Comparison of ENCODE assay signal across 13 cellular contexts in genomic region chr11:116136987-116137674, GRCh38.
DNase-seq lines count a peak whose midpoint lies in the region; ATAC-seq and TF ChIP-seq lines count a peak whose summit lies in the region.
"Had no signal": no experiment of that assay in that cellular context is flagged by ENCODE, and none has a peak within 500 bp of the region (broad histone marks: within the 10 kb centered on the region; RNA-seq: fewer than 3 reads in every experiment).

No MANE protein-coding gene starts in this region.

- ATAC-seq in left ventricle myocardium superior (no peak), mucosa of descending colon (peak; percentile 51), GM21576 (IDR thresholded peaks at IDR 0.05; ENCODE audit: unreplicated experiment) (no peak), HG02610 (IDR thresholded peaks at IDR 0.05; ENCODE audit: unreplicated experiment) (no peak)
- ATAC-seq: HCT116 had no signal

- peak; percentile 42 for DNase-seq in right atrium auricular region (ENCODE audit: low spot score)
- DNase-seq in left ventricle myocardium superior, result no peak
- DNase-seq in UCSD-AML1 (lab: John Stamatoyannopoulos, UW; ENCODE audit: unreplicated experiment), result peak; percentile 26
- peak in 2 of 3 donors; percentile 20 to 41 for DNase-seq in mucosa of descending colon
- no peak for DNase-seq in T-helper 1 cell
- DNase-seq: Caco-2; CD8-positive, alpha-beta memory T cell; DMS53; GM23248; IMR-90 had no signal

- intact Hi-C loops in left ventricle myocardium superior (cut with micrococcal nuclease), result no loop called here
- intact Hi-C loops in mucosa of descending colon (cut with DNase I, micrococcal nuclease), result no loop called here

- TF ChIP-seq CTCF in right atrium auricular region (IDR thresholded peaks at IDR 0.05) (no peak), mucosa of descending colon (IDR thresholded peaks at IDR 0.05) (no peak)

- H3K4me1 ChIP-seq in right atrium auricular region (no peaks in the 10 kb centered on the region), mucosa of descending colon (ENCODE audit: low read depth) (peaks cover 16% of the 10 kb centered on the region)

- H3K4me3 ChIP-seq in right atrium auricular region (no peak overlapping the region), mucosa of descending colon (no peak overlapping the region)
- H3K4me3 ChIP-seq: GM23248 had no signal

- H3K27me3 ChIP-seq in right atrium auricular region, result no peaks in the 10 kb centered on the region

- no peak overlapping the region for H3K27ac ChIP-seq in right atrium auricular region
- H3K27ac ChIP-seq: GM23248 had no signal

- no peaks in the 10 kb centered on the region for H3K36me3 ChIP-seq in right atrium auricular region
- no peaks in the 10 kb centered on the region for H3K36me3 ChIP-seq in mucosa of descending colon (ENCODE audit: low read depth)

- H3K9me3 ChIP-seq in right atrium auricular region (no peaks in the 10 kb centered on the region), mucosa of descending colon (no peaks in the 10 kb centered on the region)
- H3K9me3 ChIP-seq: Caco-2 had no signal

Comparison
In these comparisons a context has a peak if more than half of its experiments do, and no peak if none do; other contexts are left out.
1. DNase-seq: peak in right atrium auricular region (single experiment), UCSD-AML1 (single experiment) and mucosa of descending colon (2 of 3); none in left ventricle myocardium superior (single experiment) and T-helper 1 cell (0 of 5).